ENCODE assay signal across 8 cellular contexts in genomic region chr9:119289740-119290139, GRCh38.
DNase-seq lines count a peak whose midpoint lies in the region; ATAC-seq and TF ChIP-seq lines count a peak whose summit lies in the region.

No MANE protein-coding gene starts in this region.

- intact Hi-C loops in A673 (cut with micrococcal nuclease; ENCODE audit: unreplicated experiment) = loop anchor here (5.0 kb wide), 1 partner anchor 767 kb away; no protein-coding TSS in a partner anchor
- intact Hi-C loops in activated CD8-positive, alpha-beta T cell treated with anti-CD3 and anti-CD28 coated beads for 36 hours (cut with micrococcal nuclease) = no loop called here
- intact Hi-C loops in right cardiac atrium (cut with DNase I) = loop anchor here (5.0 to 10.0 kb wide), 5 partner anchors 302 to 465 kb away; no protein-coding TSS in a partner anchor

- no peaks in the 10 kb centered on the region for H3K27me3 Mint-ChIP-seq in HFFc6 (ENCODE audit: insufficient read depth)
- H3K27me3 Mint-ChIP-seq in activated CD8-positive, alpha-beta T cell treated with anti-CD3 and anti-CD28 coated beads for 36 hours = peaks cover 1% of the 10 kb centered on the region

- no peaks in the 10 kb centered on the region for H3K36me3 ChIP-seq in A673 (ENCODE audit: insufficient read depth, low read length, poor library complexity, severe bottlenecking)

- no peak for ATAC-seq in activated CD8-positive, alpha-beta T cell treated with anti-CD3 and anti-CD28 coated beads for 36 hours
- peak; percentile 55 to 64 for ATAC-seq in right cardiac atrium

- DNase-seq in A673 (ENCODE audit: low spot score) (peak; percentile 63), GM10266 (ENCODE audit: extremely low spot score) (peak; percentile 27), HFFc6 (peak; percentile 10), NCI-H1105 treated with DMSO at 0.1 percent for 48 hours (lab: John Stamatoyannopoulos, UW) (peak; percentile 46), right cardiac atrium (peak in 1 of 3 donors; percentile 38), stromal cell of bone marrow (ENCODE audit: low read depth) (peak; percentile 43), DMS79 (lab: John Stamatoyannopoulos, UW) (no peak)
- DNase-seq in activated CD8-positive, alpha-beta T cell treated with anti-CD3 and anti-CD28 coated beads for 36 hours = peak; percentile 42

- no peak overlapping the region for H3K4me3 Mint-ChIP-seq in HFFc6
- H3K4me3 Mint-ChIP-seq in activated CD8-positive, alpha-beta T cell treated with anti-CD3 and anti-CD28 coated beads for 36 hours = no peak overlapping the region

- no TSS peak for BruUV-seq in A673 (replicated peaks; lab: Mats Ljungman, UMichigan)

- no peak overlapping the region for H3K27ac Mint-ChIP-seq in HFFc6
- no peak overlapping the region for H3K27ac Mint-ChIP-seq in activated CD8-positive, alpha-beta T cell treated with anti-CD3 and anti-CD28 coated beads for 36 hours

- H3K27me3 ChIP-seq in A673 (replicated peaks; ENCODE audit: insufficient read depth, low read depth, low read length, poor library complexity) = no peaks in the 10 kb centered on the region
- H3K27me3 ChIP-seq in right cardiac atrium (ENCODE audit: control insufficient read depth, insufficient read depth) = no peaks in the 10 kb centered on the region

- POLR2A ChIA-PET in A673 (lab: Charles Lee; ENCODE audit: low non-redundant PET) = no interaction called here
- POLR2A ChIA-PET in activated CD8-positive, alpha-beta T cell treated with anti-CD3 and anti-CD28 coated beads for 36 hours (lab: Charles Lee) = no interaction called here

- H3K27ac ChIP-seq in A673 (ENCODE audit: low read depth, low read length, poor library complexity, severe bottlenecking) (no peak overlapping the region), right cardiac atrium (ENCODE audit: low read length) (no peak overlapping the region)

- CTCF ChIA-PET in A673 (lab: Charles Lee) = no interaction called here
- CTCF ChIA-PET in activated CD8-positive, alpha-beta T cell treated with anti-CD3 and anti-CD28 coated beads for 36 hours (lab: Charles Lee) = no interaction called here

- H3K4me3 ChIP-seq in A673 (ENCODE audit: low read depth, low read length, poor library complexity, severe bottlenecking) (no peak overlapping the region), right cardiac atrium (ENCODE audit: low read length) (no peak overlapping the region)

- no peaks in the 10 kb centered on the region for H3K4me1 ChIP-seq in A673 (ENCODE audit: insufficient read depth, low read length, poor library complexity, severe bottlenecking)
- no peaks in the 10 kb centered on the region for H3K4me1 ChIP-seq in right cardiac atrium (ENCODE audit: control insufficient read depth, insufficient read depth, low read length)

- WGBS in right cardiac atrium = 22% methylated on average over 3 of the region's 3 CpGs

- H3K36me3 Mint-ChIP-seq in HFFc6 (ENCODE audit: low read depth) = no peaks in the 10 kb centered on the region; the same call in 1 of the 2 replicates
- no peaks in the 10 kb centered on the region for H3K36me3 Mint-ChIP-seq in activated CD8-positive, alpha-beta T cell treated with anti-CD3 and anti-CD28 coated beads for 36 hours (ENCODE audit: low read depth)

- H3K9me3 ChIP-seq in A673 (ENCODE audit: low read depth, low read length, poor library complexity, severe bottlenecking) (no peaks in the 10 kb centered on the region), right cardiac atrium (ENCODE audit: control insufficient read depth, low read length) (no peaks in the 10 kb centered on the region)

- TF ChIP-seq CTCF in A673 (conservative IDR thresholded peaks at IDR 0.05; ENCODE audit: low read depth, low read length) (peak; percentile 80), GM10266 (IDR thresholded peaks at IDR 0.05; ENCODE audit: control insufficient read depth, insufficient read depth, low read depth, missing control alignments) (peak; percentile 68), HFFc6 (IDR thresholded peaks at IDR 0.05) (peak; percentile 77)
- TF ChIP-seq CTCF in activated CD8-positive, alpha-beta T cell treated with anti-CD3 and anti-CD28 coated beads for 36 hours (IDR thresholded peaks at IDR 0.05) = peak; percentile 47

- H3K4me1 Mint-ChIP-seq in HFFc6 (ENCODE audit: low read depth) = no peaks in the 10 kb centered on the region
- H3K4me1 Mint-ChIP-seq in activated CD8-positive, alpha-beta T cell treated with anti-CD3 and anti-CD28 coated beads for 36 hours (ENCODE audit: low read depth) = no peaks in the 10 kb centered on the region

- peaks cover 51% of the 10 kb centered on the region for H3K9me3 Mint-ChIP-seq in HFFc6
- no peaks in the 10 kb centered on the region for H3K9me3 Mint-ChIP-seq in activated CD8-positive, alpha-beta T cell treated with anti-CD3 and anti-CD28 coated beads for 36 hours
